In genomic region chr3:46406786-46407611, GRCh38 we compare ENCODE assay signal across 8 cellular contexts. TPM values are rescaled to one million over a fixed set of nuclear protein-coding genes. Genes with fewer than 3 reads are reported as not detected.
DNase-seq lines count a peak whose midpoint lies in the region; ATAC-seq and TF ChIP-seq lines count a peak whose summit lies in the region.

Gene CCR5AS (minus strand): TSS chr3:46407066.
Gene CCRL2 (plus strand): TSS chr3:46407259. CDS start chr3:46408080, 821 bp downstream.

- no peaks in the 10 kb centered on the region for H3K36me3 ChIP-seq in osteoblast (ENCODE audit: insufficient read depth, low read length)
- no peaks in the 10 kb centered on the region for H3K36me3 ChIP-seq in urinary bladder (ENCODE audit: insufficient read depth)
- no peaks in the 10 kb centered on the region for H3K36me3 ChIP-seq in A673 (ENCODE audit: insufficient read depth, low read length, poor library complexity, severe bottlenecking)

- CTCF ChIA-PET in activated CD4-positive, alpha-beta memory T cell treated with anti-CD3 and anti-CD28 coated beads, Interleukin-2, amount 10 ng/mL, durations not matched to agents 7 days and 5 days (lab: Charles Lee): interaction anchor here (0.6 to 3.2 kb wide), 9 partner anchors 29 to 469 kb away, joined by 3 to 11 read pairs (median 4); no protein-coding TSS in a partner anchor
- CTCF ChIA-PET in A673 (lab: Charles Lee): no interaction called here

- ATAC-seq in GM18861 (IDR thresholded peaks at IDR 0.05; ENCODE audit: unreplicated experiment): no peak

- H3K79me2 ChIP-seq in osteoblast (ENCODE audit: insufficient read depth, low read length): no peaks in the 10 kb centered on the region

- peaks cover 33% of the 10 kb centered on the region for H3K4me1 Mint-ChIP-seq in activated CD4-positive, alpha-beta memory T cell treated with anti-CD3 and anti-CD28 coated beads, Interleukin-2, amount 10 ng/mL, durations not matched to agents 7 days and 5 days

- H3K27me3 Mint-ChIP-seq in activated CD4-positive, alpha-beta memory T cell treated with anti-CD3 and anti-CD28 coated beads, Interleukin-2, amount 10 ng/mL, durations not matched to agents 7 days and 5 days: peaks cover 19% of the 10 kb centered on the region

- peaks cover 4% of the 10 kb centered on the region for H3K9me3 Mint-ChIP-seq in activated CD4-positive, alpha-beta memory T cell treated with anti-CD3 and anti-CD28 coated beads, Interleukin-2, amount 10 ng/mL, durations not matched to agents 7 days and 5 days

- DNase-seq in Ammon's horn (ENCODE audit: low spot score) (peak; percentile 68), fibroblast of peridontal ligament (ENCODE audit: extremely low read depth) (peak; percentile 67), osteoblast (ENCODE audit: insufficient read length, low spot score, missing footprints) (peak; percentile 90), A673 (ENCODE audit: low spot score) (no peak)
- peak; percentile 66 for DNase-seq in Jurkat, Clone E6-1 (ENCODE audit: low read depth, low spot score)
- peak; percentile 60 for DNase-seq in activated CD4-positive, alpha-beta memory T cell treated with anti-CD3 and anti-CD28 coated beads, Interleukin-2, amount 10 ng/mL, durations not matched to agents 7 days and 5 days

- BruUV-seq in A673 (replicated peaks; lab: Mats Ljungman, UMichigan): no TSS peak

- WGBS in urinary bladder: 46% methylated on average over 20 of the region's 20 CpGs

- peak within 1 kb of the TSS; percentile 83 for H3K27ac Mint-ChIP-seq in activated CD4-positive, alpha-beta memory T cell treated with anti-CD3 and anti-CD28 coated beads, Interleukin-2, amount 10 ng/mL, durations not matched to agents 7 days and 5 days

- H3K4me3 ChIP-seq in Jurkat, Clone E6-1 (ENCODE audit: low read length): peak within 1 kb of the TSS; percentile 58
- H3K4me3 ChIP-seq in osteoblast (ENCODE audit: insufficient read depth, low read length) (peak within 1 kb of the TSS; percentile 62), urinary bladder (ENCODE audit: low read depth, low read length) (no peak within 1 kb of the TSS), A673 (ENCODE audit: low read depth, low read length, poor library complexity, severe bottlenecking) (no peak within 1 kb of the TSS)

- H3K4me2 ChIP-seq in osteoblast (ENCODE audit: insufficient read depth, low read length): peak within 1 kb of the TSS; percentile 78

- TF ChIP-seq CTCF in osteoblast (IDR thresholded peaks at IDR 0.05; ENCODE audit: extremely low read depth, low read depth, low read length): no peak
- TF ChIP-seq CTCF in A673 (conservative IDR thresholded peaks at IDR 0.05; ENCODE audit: low read depth, low read length): no peak

- H3K9me3 ChIP-seq in osteoblast (ENCODE audit: low read depth, low read length): no peaks in the 10 kb centered on the region
- H3K9me3 ChIP-seq in A673 (ENCODE audit: low read depth, low read length, poor library complexity, severe bottlenecking): no peaks in the 10 kb centered on the region

- intact Hi-C loops in A673 (cut with micrococcal nuclease; ENCODE audit: unreplicated experiment): no loop called here

- H3K4me3 Mint-ChIP-seq in activated CD4-positive, alpha-beta memory T cell treated with anti-CD3 and anti-CD28 coated beads, Interleukin-2, amount 10 ng/mL, durations not matched to agents 7 days and 5 days: peak within 1 kb of the TSS; percentile 78

- no peaks in the 10 kb centered on the region for H4K20me1 ChIP-seq in osteoblast (ENCODE audit: insufficient read depth, low read length)

- POLR2A ChIA-PET in activated CD4-positive, alpha-beta memory T cell treated with anti-CD3 and anti-CD28 coated beads, Interleukin-2, amount 10 ng/mL, durations not matched to agents 7 days and 5 days (lab: Charles Lee): interaction anchor here (0.8 to 1.9 kb wide), 9 partner anchors 9 to 526 kb away, joined by 3 to 19 read pairs (median 3); partner anchors contain the start of gene CCR5
- POLR2A ChIA-PET in A673 (lab: Charles Lee; ENCODE audit: low non-redundant PET): no interaction called here

- H3K4me1 ChIP-seq in osteoblast (ENCODE audit: insufficient read depth, low read length): peaks cover 42% of the 10 kb centered on the region
- H3K4me1 ChIP-seq in urinary bladder (ENCODE audit: insufficient read depth): no peaks in the 10 kb centered on the region
- H3K4me1 ChIP-seq in A673 (ENCODE audit: insufficient read depth, low read length, poor library complexity, severe bottlenecking): no peaks in the 10 kb centered on the region

- peaks cover 14% of the 10 kb centered on the region for H3K36me3 Mint-ChIP-seq in activated CD4-positive, alpha-beta memory T cell treated with anti-CD3 and anti-CD28 coated beads, Interleukin-2, amount 10 ng/mL, durations not matched to agents 7 days and 5 days (ENCODE audit: low read depth)

- H2AFZ ChIP-seq in osteoblast (ENCODE audit: low read length): peak within 1 kb of the TSS; percentile 93

- H3K27ac ChIP-seq in osteoblast (ENCODE audit: low read depth, low read length): peak within 1 kb of the TSS; percentile 56
- peak within 1 kb of the TSS; percentile 64 for H3K27ac ChIP-seq in urinary bladder (ENCODE audit: low read depth)
- H3K27ac ChIP-seq in A673 (ENCODE audit: low read depth, low read length, poor library complexity, severe bottlenecking): no peak within 1 kb of the TSS

- H3K27me3 ChIP-seq in osteoblast (ENCODE audit: insufficient read depth, low read length) (peaks cover 3% of the 10 kb centered on the region), A673 (replicated peaks; ENCODE audit: insufficient read depth, low read depth, low read length, poor library complexity) (no peaks in the 10 kb centered on the region)

RNA-seq across cellular contexts. Expression of gene CCRL2, which starts in this region (rescaled TPM):
- polyA plus RNA-seq in Jurkat, Clone E6-1 (2012; ENCODE audit: insufficient read depth, insufficient read length): 3.6 TPM
- 1 to 10 TPM; 5.4 to 6.2 TPM for total RNA-seq in activated CD4-positive, alpha-beta memory T cell treated with anti-CD3 and anti-CD28 coated beads, Interleukin-2, amount 10 ng/mL, durations not matched to agents 7 days and 5 days
- total RNA-seq in osteoblast: 0.72 and 0.88 TPM in 2 replicates
- total RNA-seq in urinary bladder: 2.5 TPM
- polyA plus RNA-seq in urinary bladder: 1.6 TPM
- total RNA-seq in A673 (2021): not detected in 2 replicates

Comparison
In these comparisons a context has a peak if more than half of its experiments do, and no peak if none do; other contexts are left out.
1. H3K4me3 ChIP-seq: peak in Jurkat, Clone E6-1 (single experiment) and osteoblast (single experiment); none in urinary bladder (single experiment) and A673 (single experiment).